Comparison of ENCODE assay signal across 2 cellular contexts in genomic region chr3:13831386-13831996, GRCh38.
TF ChIP-seq lines count a peak whose summit lies in the region.

No MANE protein-coding gene starts in this region.

TF ChIP-seq in HCT116, 20 proteins besides CTCF, POLR2A, EP300 and RAD21:
- TF ChIP-seq JUND (IDR thresholded peaks at IDR 0.05): no peak
- no peak for TF ChIP-seq POLR2AphosphoS5 (IDR thresholded peaks at IDR 0.05; ENCODE audit: low read depth, low read length)
- TF ChIP-seq SRF (IDR thresholded peaks at IDR 0.05; ENCODE audit: low read depth): no peak
- TF ChIP-seq SP1 (IDR thresholded peaks at IDR 0.05; ENCODE audit: low read depth): no peak
- no peak for TF ChIP-seq ZBTB33 (IDR thresholded peaks at IDR 0.05; ENCODE audit: extremely low read depth, insufficient replicate concordance, low read length)
- no peak for TF ChIP-seq ZNF274 (IDR thresholded peaks at IDR 0.05; ENCODE audit: low read depth, low read length)
- no peak for TF ChIP-seq YY1 (IDR thresholded peaks at IDR 0.05; ENCODE audit: extremely low read depth, insufficient replicate concordance, low read depth, low read length)
- TF ChIP-seq CBX3 (IDR thresholded peaks at IDR 0.05; ENCODE audit: low read depth): no peak
- no peak for TF ChIP-seq CEBPB (IDR thresholded peaks at IDR 0.05; ENCODE audit: low read depth)
- TF ChIP-seq, protein P1, sequence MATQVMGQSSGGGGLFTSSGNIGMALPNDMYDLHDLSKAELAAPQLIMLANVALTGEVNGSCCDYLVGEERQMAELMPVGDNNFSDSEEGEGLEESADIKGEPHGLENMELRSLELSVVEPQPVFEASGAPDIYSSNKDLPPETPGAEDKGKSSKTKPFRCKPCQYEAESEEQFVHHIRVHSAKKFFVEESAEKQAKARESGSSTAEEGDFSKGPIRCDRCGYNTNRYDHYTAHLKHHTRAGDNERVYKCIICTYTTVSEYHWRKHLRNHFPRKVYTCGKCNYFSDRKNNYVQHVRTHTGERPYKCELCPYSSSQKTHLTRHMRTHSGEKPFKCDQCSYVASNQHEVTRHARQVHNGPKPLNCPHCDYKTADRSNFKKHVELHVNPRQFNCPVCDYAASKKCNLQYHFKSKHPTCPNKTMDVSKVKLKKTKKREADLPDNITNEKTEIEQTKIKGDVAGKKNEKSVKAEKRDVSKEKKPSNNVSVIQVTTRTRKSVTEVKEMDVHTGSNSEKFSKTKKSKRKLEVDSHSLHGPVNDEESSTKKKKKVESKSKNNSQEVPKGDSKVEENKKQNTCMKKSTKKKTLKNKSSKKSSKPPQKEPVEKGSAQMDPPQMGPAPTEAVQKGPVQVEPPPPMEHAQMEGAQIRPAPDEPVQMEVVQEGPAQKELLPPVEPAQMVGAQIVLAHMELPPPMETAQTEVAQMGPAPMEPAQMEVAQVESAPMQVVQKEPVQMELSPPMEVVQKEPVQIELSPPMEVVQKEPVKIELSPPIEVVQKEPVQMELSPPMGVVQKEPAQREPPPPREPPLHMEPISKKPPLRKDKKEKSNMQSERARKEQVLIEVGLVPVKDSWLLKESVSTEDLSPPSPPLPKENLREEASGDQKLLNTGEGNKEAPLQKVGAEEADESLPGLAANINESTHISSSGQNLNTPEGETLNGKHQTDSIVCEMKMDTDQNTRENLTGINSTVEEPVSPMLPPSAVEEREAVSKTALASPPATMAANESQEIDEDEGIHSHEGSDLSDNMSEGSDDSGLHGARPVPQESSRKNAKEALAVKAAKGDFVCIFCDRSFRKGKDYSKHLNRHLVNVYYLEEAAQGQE (IDR thresholded peaks at IDR 0.05; ENCODE audit: low read depth): no peak
- TF ChIP-seq SIN3A (IDR thresholded peaks at IDR 0.05; ENCODE audit: low read depth): no peak
- no peak for TF ChIP-seq FOSL1 (IDR thresholded peaks at IDR 0.05; ENCODE audit: low read depth)
- no peak for TF ChIP-seq ZFX (IDR thresholded peaks at IDR 0.05)
- TF ChIP-seq ATF3 (IDR thresholded peaks at IDR 0.05): no peak
- TF ChIP-seq ELF1 (IDR thresholded peaks at IDR 0.05; ENCODE audit: borderline replicate concordance, low read depth): no peak
- no peak for TF ChIP-seq TCF7L2 (IDR thresholded peaks at IDR 0.05; ENCODE audit: borderline replicate concordance, extremely low read depth, insufficient read depth, insufficient read length)
- no peak for TF ChIP-seq EZH2phosphoT487 (IDR thresholded peaks at IDR 0.05; ENCODE audit: borderline replicate concordance)
- TF ChIP-seq MAX (IDR thresholded peaks at IDR 0.05): no peak
- no peak for TF ChIP-seq EGR1 (IDR thresholded peaks at IDR 0.05; ENCODE audit: low read depth)

TF ChIP-seq in H1, 55 proteins besides CTCF, POLR2A, EP300 and RAD21:
- TF ChIP-seq RBBP5 (IDR thresholded peaks at IDR 0.05; ENCODE audit: borderline replicate concordance, low read depth, low read length): no peak
TF ChIP-seq in H1: peak in this region for 0.
